In the genomic region with DNA sequence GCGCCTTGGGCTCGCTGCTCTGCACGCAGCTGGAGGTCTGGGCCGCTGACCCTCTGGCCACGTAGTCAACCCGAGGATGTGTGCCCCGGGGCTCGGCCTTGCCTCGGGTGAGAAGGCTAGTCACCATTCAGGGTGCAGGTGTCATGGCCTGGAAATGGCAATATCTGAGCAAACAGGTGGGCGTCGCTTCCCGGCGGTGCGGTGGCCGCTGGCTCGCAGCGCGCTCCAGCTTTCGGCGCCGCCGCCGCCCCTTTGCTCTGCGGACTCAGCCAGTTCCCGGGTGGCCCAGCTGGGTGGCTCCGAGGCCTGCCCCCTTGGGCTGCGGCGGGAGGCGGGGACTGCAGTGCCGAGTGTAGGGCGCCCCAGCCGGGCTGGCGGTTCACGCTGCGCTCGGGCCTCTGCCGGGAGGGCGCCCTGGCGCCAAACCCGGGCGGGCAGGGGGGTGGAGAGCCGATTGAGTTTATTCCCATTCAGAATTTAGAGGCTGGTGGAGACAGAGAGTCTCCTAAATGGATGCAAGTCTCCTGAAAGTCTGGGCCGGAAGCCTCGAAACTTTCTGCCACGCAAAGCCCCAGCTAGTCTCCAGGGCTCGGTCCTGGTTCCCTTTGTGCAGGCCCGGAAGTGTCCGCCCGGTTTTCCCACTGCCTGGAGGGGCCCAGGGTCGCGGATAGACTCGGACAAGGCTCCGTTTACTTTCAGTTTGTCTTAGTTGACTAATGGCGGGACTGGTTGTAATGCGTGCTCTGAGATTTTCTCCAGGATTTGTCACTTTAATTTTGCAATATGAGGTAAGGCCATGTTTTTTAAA, we compare ENCODE assay signal across 8 cellular contexts. TPM values are rescaled to one million over a fixed set of nuclear protein-coding genes. Genes with fewer than 3 reads are reported as not detected.
DNase-seq lines count a peak whose midpoint lies in the region; ATAC-seq lines count a peak whose summit lies in the region.

No MANE protein-coding gene starts in this region.

- peaks cover 13% of the 10 kb centered on the region for H3K4me1 Mint-ChIP-seq in activated naive CD8-positive, alpha-beta T cell (ENCODE audit: low read depth)
- H3K4me1 Mint-ChIP-seq in stimulated activated effector memory CD8-positive, alpha-beta T cell treated with anti-CD3 and anti-CD28 coated beads, Interleukin-12 subunit alpha, Interleukin-12 subunit beta, amount 100 ng/mL, for 72 hours, result peaks cover 7% of the 10 kb centered on the region

- H3K4me1 ChIP-seq in BLaER1 (peaks cover 26% of the 10 kb centered on the region), iPS-15b (ENCODE audit: control insufficient read depth, insufficient read depth, low read length) (peaks cover 6% of the 10 kb centered on the region)

- ATAC-seq in GM19035 (IDR thresholded peaks at IDR 0.05; ENCODE audit: unreplicated experiment) (peak; percentile 64), HG03378 (IDR thresholded peaks at IDR 0.05; ENCODE audit: unreplicated experiment) (peak; percentile 43)
- peak; percentile 48 for ATAC-seq in stimulated activated effector memory CD8-positive, alpha-beta T cell treated with anti-CD3 and anti-CD28 coated beads, Interleukin-12 subunit alpha, Interleukin-12 subunit beta, amount 100 ng/mL, for 72 hours

- peak overlapping the region; percentile 61 for H3K4me2 ChIP-seq in BLaER1

- peaks cover 43% of the 10 kb centered on the region for H3K27me3 Mint-ChIP-seq in activated naive CD8-positive, alpha-beta T cell

- H3K27me3 ChIP-seq in BLaER1 (peaks cover 72% of the 10 kb centered on the region), iPS-15b (ENCODE audit: control insufficient read depth, insufficient read depth, low read length) (peaks cover 92% of the 10 kb centered on the region)

- no peak overlapping the region for H3K27ac Mint-ChIP-seq in activated naive CD8-positive, alpha-beta T cell
- H3K27ac Mint-ChIP-seq in stimulated activated effector memory CD8-positive, alpha-beta T cell treated with anti-CD3 and anti-CD28 coated beads, Interleukin-12 subunit alpha, Interleukin-12 subunit beta, amount 100 ng/mL, for 72 hours, result no peak overlapping the region

- H3K9ac ChIP-seq in BLaER1, result no peak overlapping the region
- no peak overlapping the region for H3K9ac ChIP-seq in iPS-15b (ENCODE audit: low read depth, low read length)

- H4K20me1 ChIP-seq in BLaER1, result peaks cover 27% of the 10 kb centered on the region

- no peaks in the 10 kb centered on the region for H3K36me3 Mint-ChIP-seq in activated naive CD8-positive, alpha-beta T cell
- H3K36me3 Mint-ChIP-seq in stimulated activated effector memory CD8-positive, alpha-beta T cell treated with anti-CD3 and anti-CD28 coated beads, Interleukin-12 subunit alpha, Interleukin-12 subunit beta, amount 100 ng/mL, for 72 hours, result no peaks in the 10 kb centered on the region

- H3K4me3 ChIP-seq in BLaER1 (peak overlapping the region; percentile 56), iPS-15b (ENCODE audit: low read depth, low read length) (peak overlapping the region; percentile 54)

- peak in 1 of 2 donors; percentile 46 for DNase-seq in stimulated activated effector memory CD8-positive, alpha-beta T cell treated with anti-CD3 and anti-CD28 coated beads, Interleukin-12 subunit alpha, Interleukin-12 subunit beta, amount 100 ng/mL, for 72 hours (ENCODE audit: low spot score in 2 of 2)
- DNase-seq in A172 (ENCODE audit: low spot score) (no peak), GM19238 (ENCODE audit: insufficient read length, low spot score) (no peak)

- no peaks in the 10 kb centered on the region for H3K9me3 Mint-ChIP-seq in activated naive CD8-positive, alpha-beta T cell (ENCODE audit: low read depth)
- no peaks in the 10 kb centered on the region for H3K9me3 Mint-ChIP-seq in stimulated activated effector memory CD8-positive, alpha-beta T cell treated with anti-CD3 and anti-CD28 coated beads, Interleukin-12 subunit alpha, Interleukin-12 subunit beta, amount 100 ng/mL, for 72 hours

- no peak overlapping the region for H3K27ac ChIP-seq in BLaER1

- no peaks in the 10 kb centered on the region for H3K36me3 ChIP-seq in BLaER1
- H3K36me3 ChIP-seq in iPS-15b (ENCODE audit: control insufficient read depth, insufficient read depth, low read length), result no peaks in the 10 kb centered on the region

- H3K9me3 ChIP-seq in BLaER1, result peaks cover 17% of the 10 kb centered on the region; the same call in 1 of the 2 replicates
- no peaks in the 10 kb centered on the region for H3K9me3 ChIP-seq in iPS-15b (ENCODE audit: control insufficient read depth, insufficient read depth, low read length)

- peak overlapping the region; percentile 73 for H3K4me3 Mint-ChIP-seq in activated naive CD8-positive, alpha-beta T cell
- H3K4me3 Mint-ChIP-seq in stimulated activated effector memory CD8-positive, alpha-beta T cell treated with anti-CD3 and anti-CD28 coated beads, Interleukin-12 subunit alpha, Interleukin-12 subunit beta, amount 100 ng/mL, for 72 hours, result peak overlapping the region; percentile 46

RNA-seq across cellular contexts. Expression of gene TFAP2A, which starts 11.3 kb away (rescaled TPM):
- 5.2 TPM in 2 replicates for total RNA-seq in A172 (2014; rRNA removed; shearing (Covaris generic))
